In genomic region chr2:6927186-6927585, GRCh38 we compare ENCODE assay signal across 1 cellular context.
TF ChIP-seq lines count a peak whose summit lies in the region.

No MANE protein-coding gene starts in this region.

TF ChIP-seq in SK-N-SH treated with all-trans-retinoic acid at 6 μM for 48 hours, 23 proteins besides CTCF, POLR2A, EP300 and RAD21 (continued from another document):
- TF ChIP-seq PATZ1 (CRISPR knock-in tag; IDR thresholded peaks at IDR 0.05; ENCODE audit: borderline replicate concordance) (no peak), ZFP3 (CRISPR knock-in tag; IDR thresholded peaks at IDR 0.05) (peak; percentile 40; the same call in 1 of the 2 replicates), ZFP30 (CRISPR knock-in tag; IDR thresholded peaks at IDR 0.05) (no peak)
TF ChIP-seq in SK-N-SH treated with all-trans-retinoic acid at 6 μM for 48 hours: peak in this region for 8.
